15 cellular contexts compared by ENCODE assay signal in genomic region chr14:63647696-63648410, GRCh38. TPM values are rescaled to one million over a fixed set of nuclear protein-coding genes. Genes with fewer than 3 reads are reported as not detected.
A peak's percentile ranks its signal among the peaks of the same experiment; 100 is the strongest.
DNase-seq lines count a peak whose midpoint lies in the region; ATAC-seq and TF ChIP-seq lines count a peak whose summit lies in the region.
"Had no signal": no experiment of that assay in that cellular context is flagged by ENCODE, and none has a peak within 500 bp of the region (broad histone marks: within the 10 kb centered on the region; RNA-seq: fewer than 3 reads in every experiment).

No MANE protein-coding gene starts in this region.

- no peaks in the 10 kb centered on the region for H3K36me3 ChIP-seq in Karpas-422 (ENCODE audit: insufficient read depth, low read length)

- intact Hi-C loops in natural killer cell (cut with micrococcal nuclease): no loop called here

- peak overlapping the region; percentile 66 for H3K27ac ChIP-seq in Karpas-422 (ENCODE audit: low read length)

- H3K9me2 ChIP-seq in Karpas-422 (replicated peaks; ENCODE audit: insufficient read depth, low read length): no peaks in the 10 kb centered on the region

- in situ Hi-C loops in ACHN (cut with HindIII; ENCODE audit: low pct_ligation_motif_present, low pct_unique_long_range_greater_than_20kb, low sequenced_read_pairs): no loop called here

- peak overlapping the region; percentile 4 to 67 for H3K27ac Mint-ChIP-seq in natural killer cell
- H3K27ac Mint-ChIP-seq: activated T-helper 1 cell treated with anti-CD3 and anti-CD28 coated beads, Interleukin-12 subunit alpha, Interleukin-12 subunit beta, Interleukin-2, Interleukin-4 antibody, amounts not matched to agents 30 ng/mL and 10 ng/mL and 1 ng/mL, durations not matched to agents 14 hours and 24 hours and 36 hours had no signal

- TF ChIP-seq CTCF in natural killer cell (IDR thresholded peaks at IDR 0.05): no peak

- H3K79me2 ChIP-seq in Karpas-422 (ENCODE audit: low read length): peaks cover 26% of the 10 kb centered on the region

- peak; percentile 50 for ATAC-seq in GM21723 (IDR thresholded peaks at IDR 0.05; ENCODE audit: unreplicated experiment)
- ATAC-seq in natural killer cell: no peak
- ATAC-seq: PC-3, sciatic nerve had no signal

- H3K9me3 ChIP-seq in Karpas-422 (ENCODE audit: low read length): no peaks in the 10 kb centered on the region

- no peaks in the 10 kb centered on the region for H3K9me3 Mint-ChIP-seq in natural killer cell
- H3K9me3 Mint-ChIP-seq: activated T-helper 1 cell treated with anti-CD3 and anti-CD28 coated beads, Interleukin-12 subunit alpha, Interleukin-12 subunit beta, Interleukin-2, Interleukin-4 antibody, amounts not matched to agents 30 ng/mL and 10 ng/mL and 1 ng/mL, durations not matched to agents 14 hours and 24 hours and 36 hours; CD14-positive monocyte; natural killer cell treated with Interleukin-12 subunit alpha and Interleukin-12 subunit beta and Interleukin-15 and Interleukin-18, amount 100 ng/mL, for 72 hours had no signal

- H3K9ac ChIP-seq in Karpas-422 (ENCODE audit: low read length): peak overlapping the region; percentile 33

- no peaks in the 10 kb centered on the region for H3K36me3 Mint-ChIP-seq in natural killer cell
- H3K36me3 Mint-ChIP-seq: natural killer cell treated with Interleukin-12 subunit alpha and Interleukin-12 subunit beta and Interleukin-15 and Interleukin-18, amount 100 ng/mL, for 72 hours had no signal

- no peaks in the 10 kb centered on the region for H3K27me3 Mint-ChIP-seq in natural killer cell (ENCODE audit: low read depth in 2 of 2)
- H3K27me3 Mint-ChIP-seq: natural killer cell treated with Interleukin-12 subunit alpha and Interleukin-12 subunit beta and Interleukin-15 and Interleukin-18, amount 100 ng/mL, for 72 hours had no signal

- H4K20me1 ChIP-seq in Karpas-422 (ENCODE audit: insufficient read depth, low read depth, low read length): no peaks in the 10 kb centered on the region

- H2AFZ ChIP-seq in Karpas-422 (ENCODE audit: low read length): peak overlapping the region; percentile 2; the same call in 1 of the 2 replicates

- no peaks in the 10 kb centered on the region for H3K27me3 ChIP-seq in Karpas-422 (ENCODE audit: low read length)

- H3K4me3 ChIP-seq in Karpas-422 (ENCODE audit: low read length): peak overlapping the region; percentile 22; the same call in 1 of the 2 replicates

- H3K4me1 Mint-ChIP-seq in natural killer cell: peaks cover 14 to 15% of the 10 kb centered on the region in 2 donors
- H3K4me1 Mint-ChIP-seq: CD14-positive monocyte had no signal

- peaks cover 24% of the 10 kb centered on the region for H3K4me1 ChIP-seq in Karpas-422 (ENCODE audit: low read length)

- peak overlapping the region; percentile 60 for H3K4me2 ChIP-seq in Karpas-422 (ENCODE audit: low read depth, low read length, poor library complexity, severe bottlenecking)

- peak; percentile 23 for DNase-seq in EL
- DNase-seq in Karpas-422: peak; percentile 68
- DNase-seq in natural killer cell: no peak
- no peak for DNase-seq in UCSD-AML1 (lab: John Stamatoyannopoulos, UW; ENCODE audit: unreplicated experiment)
- DNase-seq in ACHN: no peak
- no peak for DNase-seq in inferior parietal cortex (ENCODE audit: extremely low spot score)
- no peak for DNase-seq in dermis blood vessel endothelial cell
- DNase-seq: glutamatergic neuron, NCI-H1417, PC-3 had no signal

- no peak overlapping the region for H3K4me3 Mint-ChIP-seq in natural killer cell
- H3K4me3 Mint-ChIP-seq: activated T-helper 1 cell treated with anti-CD3 and anti-CD28 coated beads, Interleukin-12 subunit alpha, Interleukin-12 subunit beta, Interleukin-2, Interleukin-4 antibody, amounts not matched to agents 30 ng/mL and 10 ng/mL and 1 ng/mL, durations not matched to agents 14 hours and 24 hours and 36 hours; CD14-positive monocyte; natural killer cell treated with Interleukin-12 subunit alpha and Interleukin-12 subunit beta and Interleukin-15 and Interleukin-18, amount 100 ng/mL, for 72 hours had no signal

RNA-seq across cellular contexts. Expression of gene WDR89, which starts 6.2 kb away (rescaled TPM):
- 20.1 and 34.4 TPM in 2 replicates for total RNA-seq in Karpas-422 (2014; rRNA removed; shearing (Covaris generic); ENCODE audit: low replicate concordance)
- total RNA-seq in natural killer cell: 10 to 100 TPM in 2 of 3 donors, 1 to 10 TPM in 1; 9.6 to 13.4 (median 10.7) TPM
- total RNA-seq in dermis blood vessel endothelial cell: 19.0 and 20.9 TPM in 2 replicates

Comparison
In these comparisons a context has a peak if more than half of its experiments do, and no peak if none do; other contexts are left out.
1. DNase-seq: peak in EL (single experiment) and Karpas-422 (single experiment); none in natural killer cell (single experiment), UCSD-AML1 (single experiment), ACHN (single experiment), inferior parietal cortex (single experiment) and dermis blood vessel endothelial cell (single experiment).